ENCODE assay signal across 1 cellular context in genomic region chr4:2484993-2485392, GRCh38.
TF ChIP-seq lines count a peak whose summit lies in the region.

No MANE protein-coding gene starts in this region.

TF ChIP-seq in GM12878, 131 proteins besides CTCF, POLR2A, EP300 and RAD21 (continued from another document):
- TF ChIP-seq USF1 (IDR thresholded peaks at IDR 0.05; ENCODE audit: borderline replicate concordance, extremely low read length, insufficient read depth, low read depth, low read length) (no peak), IKZF2 (IDR thresholded peaks at IDR 0.05) (peak; percentile 66 to 72; a peak in 3 of 4 replicates), IRF5 (IDR thresholded peaks at IDR 0.05; ENCODE audit: borderline replicate concordance) (no peak), MEF2A (IDR thresholded peaks at IDR 0.05; ENCODE audit: insufficient read depth, low read depth, low read length) (no peak), EED (IDR thresholded peaks at IDR 0.05; ENCODE audit: low read depth) (peak; percentile 80), POU2F2 (IDR thresholded peaks at IDR 0.05; ENCODE audit: borderline replicate concordance, low read depth, low read length) (peak; percentile 59; the same call in 1 of the 3 replicates), EGR1 (IDR thresholded peaks at IDR 0.05; ENCODE audit: borderline replicate concordance in 1 of 2, low read depth in 2 of 2, low read length in 2 of 2) (peak in 1 of 2 experiments; percentile 68; a peak in 1 of 3 replicates), E2F4 (IDR thresholded peaks at IDR 0.05; ENCODE audit: low read depth, low read length) (no peak), SUZ12 (IDR thresholded peaks at IDR 0.05; ENCODE audit: unreplicated experiment) (no peak), MXI1 (IDR thresholded peaks at IDR 0.05; ENCODE audit: low read depth, low read length) (no peak), CBX5 (IDR thresholded peaks at IDR 0.05; ENCODE audit: low read depth) (no peak), MYB (IDR thresholded peaks at IDR 0.05; ENCODE audit: borderline replicate concordance, low read depth, low read length) (no peak)
- TF ChIP-seq, protein P1, sequence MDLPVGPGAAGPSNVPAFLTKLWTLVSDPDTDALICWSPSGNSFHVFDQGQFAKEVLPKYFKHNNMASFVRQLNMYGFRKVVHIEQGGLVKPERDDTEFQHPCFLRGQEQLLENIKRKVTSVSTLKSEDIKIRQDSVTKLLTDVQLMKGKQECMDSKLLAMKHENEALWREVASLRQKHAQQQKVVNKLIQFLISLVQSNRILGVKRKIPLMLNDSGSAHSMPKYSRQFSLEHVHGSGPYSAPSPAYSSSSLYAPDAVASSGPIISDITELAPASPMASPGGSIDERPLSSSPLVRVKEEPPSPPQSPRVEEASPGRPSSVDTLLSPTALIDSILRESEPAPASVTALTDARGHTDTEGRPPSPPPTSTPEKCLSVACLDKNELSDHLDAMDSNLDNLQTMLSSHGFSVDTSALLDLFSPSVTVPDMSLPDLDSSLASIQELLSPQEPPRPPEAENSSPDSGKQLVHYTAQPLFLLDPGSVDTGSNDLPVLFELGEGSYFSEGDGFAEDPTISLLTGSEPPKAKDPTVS (IDR thresholded peaks at IDR 0.05; ENCODE audit: low read depth, low read length), result no peak
- TF ChIP-seq, protein P2, sequence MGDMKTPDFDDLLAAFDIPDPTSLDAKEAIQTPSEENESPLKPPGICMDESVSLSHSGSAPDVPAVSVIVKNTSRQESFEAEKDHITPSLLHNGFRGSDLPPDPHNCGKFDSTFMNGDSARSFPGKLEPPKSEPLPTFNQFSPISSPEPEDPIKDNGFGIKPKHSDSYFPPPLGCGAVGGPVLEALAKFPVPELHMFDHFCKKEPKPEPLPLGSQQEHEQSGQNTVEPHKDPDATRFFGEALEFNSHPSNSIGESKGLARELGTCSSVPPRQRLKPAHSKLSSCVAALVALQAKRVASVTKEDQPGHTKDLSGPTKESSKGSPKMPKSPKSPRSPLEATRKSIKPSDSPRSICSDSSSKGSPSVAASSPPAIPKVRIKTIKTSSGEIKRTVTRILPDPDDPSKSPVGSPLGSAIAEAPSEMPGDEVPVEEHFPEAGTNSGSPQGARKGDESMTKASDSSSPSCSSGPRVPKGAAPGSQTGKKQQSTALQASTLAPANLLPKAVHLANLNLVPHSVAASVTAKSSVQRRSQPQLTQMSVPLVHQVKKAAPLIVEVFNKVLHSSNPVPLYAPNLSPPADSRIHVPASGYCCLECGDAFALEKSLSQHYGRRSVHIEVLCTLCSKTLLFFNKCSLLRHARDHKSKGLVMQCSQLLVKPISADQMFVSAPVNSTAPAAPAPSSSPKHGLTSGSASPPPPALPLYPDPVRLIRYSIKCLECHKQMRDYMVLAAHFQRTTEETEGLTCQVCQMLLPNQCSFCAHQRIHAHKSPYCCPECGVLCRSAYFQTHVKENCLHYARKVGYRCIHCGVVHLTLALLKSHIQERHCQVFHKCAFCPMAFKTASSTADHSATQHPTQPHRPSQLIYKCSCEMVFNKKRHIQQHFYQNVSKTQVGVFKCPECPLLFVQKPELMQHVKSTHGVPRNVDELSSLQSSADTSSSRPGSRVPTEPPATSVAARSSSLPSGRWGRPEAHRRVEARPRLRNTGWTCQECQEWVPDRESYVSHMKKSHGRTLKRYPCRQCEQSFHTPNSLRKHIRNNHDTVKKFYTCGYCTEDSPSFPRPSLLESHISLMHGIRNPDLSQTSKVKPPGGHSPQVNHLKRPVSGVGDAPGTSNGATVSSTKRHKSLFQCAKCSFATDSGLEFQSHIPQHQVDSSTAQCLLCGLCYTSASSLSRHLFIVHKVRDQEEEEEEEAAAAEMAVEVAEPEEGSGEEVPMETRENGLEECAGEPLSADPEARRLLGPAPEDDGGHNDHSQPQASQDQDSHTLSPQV (IDR thresholded peaks at IDR 0.05), result no peak
- TF ChIP-seq, protein P3, sequence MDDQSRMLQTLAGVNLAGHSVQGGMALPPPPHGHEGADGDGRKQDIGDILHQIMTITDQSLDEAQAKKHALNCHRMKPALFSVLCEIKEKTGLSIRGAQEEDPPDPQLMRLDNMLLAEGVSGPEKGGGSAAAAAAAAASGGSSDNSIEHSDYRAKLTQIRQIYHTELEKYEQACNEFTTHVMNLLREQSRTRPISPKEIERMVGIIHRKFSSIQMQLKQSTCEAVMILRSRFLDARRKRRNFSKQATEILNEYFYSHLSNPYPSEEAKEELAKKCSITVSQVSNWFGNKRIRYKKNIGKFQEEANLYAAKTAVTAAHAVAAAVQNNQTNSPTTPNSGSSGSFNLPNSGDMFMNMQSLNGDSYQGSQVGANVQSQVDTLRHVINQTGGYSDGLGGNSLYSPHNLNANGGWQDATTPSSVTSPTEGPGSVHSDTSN (IDR thresholded peaks at IDR 0.05; ENCODE audit: insufficient replicate concordance, low read depth, low read length), result no peak
- TF ChIP-seq, protein P4, sequence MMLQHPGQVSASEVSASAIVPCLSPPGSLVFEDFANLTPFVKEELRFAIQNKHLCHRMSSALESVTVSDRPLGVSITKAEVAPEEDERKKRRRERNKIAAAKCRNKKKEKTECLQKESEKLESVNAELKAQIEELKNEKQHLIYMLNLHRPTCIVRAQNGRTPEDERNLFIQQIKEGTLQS (IDR thresholded peaks at IDR 0.05; ENCODE audit: borderline replicate concordance, extremely low read depth, low read depth, low read length), result no peak
